ENCODE assay signal across 11 cellular contexts in genomic region chr5:31771045-31771444, GRCh38.
DNase-seq lines count a peak whose midpoint lies in the region; ATAC-seq and TF ChIP-seq lines count a peak whose summit lies in the region.
"Had no signal": no experiment of that assay in that cellular context is flagged by ENCODE, and none has a peak within 500 bp of the region (broad histone marks: within the 10 kb centered on the region; RNA-seq: fewer than 3 reads in every experiment).

No MANE protein-coding gene starts in this region.

- DNase-seq in GM10266 (ENCODE audit: extremely low spot score): peak; percentile 67
- peak; percentile 19 for DNase-seq in GM19240 (ENCODE audit: insufficient read length, low spot score)
- DNase-seq in central memory CD4-positive, alpha-beta T cell: no peak
- DNase-seq in epidermal melanocyte (ENCODE audit: insufficient read length, low spot score): no peak
- no peak for DNase-seq in activated naive CD4-positive, alpha-beta T cell treated with anti-CD3 and anti-CD28 coated beads, Interleukin-2, amount 50 U/mL, for 16 hours
- DNase-seq in NCI-H524 (lab: John Stamatoyannopoulos, UW): no peak
- DNase-seq: activated naive CD4-positive, alpha-beta T cell treated with anti-CD3 and anti-CD28 coated beads, Interleukin-2, amount 10 ng/mL, durations not matched to agents 7 days and 5 days; gastrocnemius medialis; NCI-H1417 had no signal

- TF ChIP-seq CTCF in GM10266 (IDR thresholded peaks at IDR 0.05; ENCODE audit: control insufficient read depth, insufficient read depth, low read depth, missing control alignments): no peak

- peak; percentile 87 for ATAC-seq in HG02642 (IDR thresholded peaks at IDR 0.05; ENCODE audit: poor library complexity, unreplicated experiment)
- ATAC-seq in HG03439 (IDR thresholded peaks at IDR 0.05; ENCODE audit: unreplicated experiment): peak; percentile 96
- ATAC-seq: gastrocnemius medialis had no signal

Comparison
In these comparisons a context has a peak if more than half of its experiments do, and no peak if none do; other contexts are left out.
1. DNase-seq: peak in GM10266 (single experiment) and GM19240 (single experiment); none in central memory CD4-positive, alpha-beta T cell (single experiment), epidermal melanocyte (single experiment), activated naive CD4-positive, alpha-beta T cell treated with anti-CD3 and anti-CD28 coated beads, Interleukin-2, amount 50 U/mL, for 16 hours (single experiment) and NCI-H524 (0 of 2).